18 cellular contexts compared by ENCODE assay signal in the genomic region with DNA sequence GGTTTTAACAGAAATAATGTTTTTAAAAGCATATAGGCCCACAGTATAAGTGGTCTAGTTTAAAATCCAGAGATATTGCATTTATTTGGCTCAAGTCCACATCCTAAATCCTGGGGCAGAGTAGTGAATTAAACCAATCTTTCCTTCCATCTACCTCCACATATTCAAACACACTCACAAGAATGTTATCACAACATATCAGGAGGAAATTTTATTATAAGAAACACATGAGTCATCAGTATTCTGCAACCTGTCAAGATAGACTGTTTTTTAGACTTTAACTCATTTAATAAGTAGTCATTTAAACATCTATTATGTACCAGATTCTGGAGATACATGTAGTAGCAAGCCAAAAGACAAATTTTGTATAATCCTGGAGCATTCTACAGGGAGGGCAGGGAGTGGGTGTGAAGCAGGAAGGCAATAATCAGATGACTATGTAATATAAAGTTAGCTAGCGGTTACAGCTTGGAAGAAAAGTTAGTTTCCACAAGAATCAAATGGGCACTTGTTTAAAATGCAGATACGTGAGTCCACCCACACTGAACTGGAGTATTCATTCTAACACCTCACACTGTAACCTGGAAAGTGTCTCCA.
DNase-seq lines count a peak whose midpoint lies in the region; ATAC-seq and TF ChIP-seq lines count a peak whose summit lies in the region.
"Had no signal": no experiment of that assay in that cellular context is flagged by ENCODE, and none has a peak within 500 bp of the region (broad histone marks: within the 10 kb centered on the region; RNA-seq: fewer than 3 reads in every experiment).

No MANE protein-coding gene starts in this region.

- H3K4me1 Mint-ChIP-seq in stimulated activated memory B cell treated with anti-CD40 and anti-IgM and Interleukin-4, amounts not matched to agents 10 μg/mL and 1 μg/mL and 100 μg/mL, for 72 hours, result no peaks in the 10 kb centered on the region
- H3K4me1 Mint-ChIP-seq in T-cell, result no peaks in the 10 kb centered on the region

- H3K36me3 Mint-ChIP-seq in stimulated activated memory B cell treated with anti-CD40 and anti-IgM and Interleukin-4, amounts not matched to agents 10 μg/mL and 1 μg/mL and 100 μg/mL, for 72 hours, result no peaks in the 10 kb centered on the region
- H3K36me3 Mint-ChIP-seq in T-cell, result no peaks in the 10 kb centered on the region

- H3K27ac Mint-ChIP-seq in stimulated activated memory B cell treated with anti-CD40 and anti-IgM and Interleukin-4, amounts not matched to agents 10 μg/mL and 1 μg/mL and 100 μg/mL, for 72 hours, result no peak overlapping the region
- H3K27ac Mint-ChIP-seq in T-cell, result no peak overlapping the region

- peak overlapping the region; percentile 30 to 52 for H3K27ac ChIP-seq in coronary artery
- H3K27ac ChIP-seq in thoracic aorta, result peak overlapping the region; percentile 48 to 65

- ATAC-seq in mucosa of descending colon, result peak; percentile 20
- no peak for ATAC-seq in thoracic aorta (ENCODE audit: insufficient number of reproducible peaks, low FRiP score, low read depth)
- no peak for ATAC-seq in HG03159 (IDR thresholded peaks at IDR 0.05; ENCODE audit: unreplicated experiment)
- no peak for ATAC-seq in stimulated activated memory B cell treated with anti-CD40 and anti-IgM and Interleukin-4, amounts not matched to agents 10 μg/mL and 1 μg/mL and 100 μg/mL, for 72 hours
- no peak for ATAC-seq in T-cell (replicated peaks in 1 of 4)

- H3K9me3 ChIP-seq in mucosa of descending colon (no peaks in the 10 kb centered on the region), thoracic aorta (no peaks in the 10 kb centered on the region)

- H3K36me3 ChIP-seq in mucosa of descending colon (ENCODE audit: low read depth), result no peaks in the 10 kb centered on the region
- no peaks in the 10 kb centered on the region for H3K36me3 ChIP-seq in thoracic aorta

- no peak overlapping the region for H3K4me3 ChIP-seq in coronary artery
- H3K4me3 ChIP-seq in mucosa of descending colon, result no peak overlapping the region
- H3K4me3 ChIP-seq in thoracic aorta, result no peak overlapping the region

- H3K4me1 ChIP-seq in mucosa of descending colon (ENCODE audit: low read depth) (no peaks in the 10 kb centered on the region), thoracic aorta (ENCODE audit: control insufficient read depth in 1 of 2, low read depth in 2 of 2) (peaks cover 29 to 60% of the 10 kb centered on the region in 2 donors)

- no peak overlapping the region for H3K4me3 Mint-ChIP-seq in stimulated activated memory B cell treated with anti-CD40 and anti-IgM and Interleukin-4, amounts not matched to agents 10 μg/mL and 1 μg/mL and 100 μg/mL, for 72 hours
- no peak overlapping the region for H3K4me3 Mint-ChIP-seq in T-cell

- intact Hi-C loops in mucosa of descending colon (cut with DNase I, micrococcal nuclease), result no loop called here

- H3K27me3 ChIP-seq in thoracic aorta (replicated peaks; ENCODE audit: insufficient read depth), result no peaks in the 10 kb centered on the region

- POLR2A ChIA-PET in T-cell (lab: Charles Lee), result no interaction called here

- TF ChIP-seq CTCF in coronary artery (IDR thresholded peaks at IDR 0.05) (no peak), mucosa of descending colon (IDR thresholded peaks at IDR 0.05) (no peak), thoracic aorta (IDR thresholded peaks at IDR 0.05) (no peak)

- DNase-seq in HT-29 (ENCODE audit: low spot score) (peak; percentile 42), coronary artery (ENCODE audit: low spot score) (no peak), mucosa of descending colon (no peak), thoracic aorta (ENCODE audit: low spot score) (no peak), hepatic stellate cell (ENCODE audit: low spot score) (no peak), T-cell (no peak)
- DNase-seq: activated gamma-delta T cell; cortex of kidney; GOT3; islet precursor cell; midbrain; MM.1S; NCI-H1694 treated with DMSO at 0.1 percent for 48 hours; NCI-H446; SHP77; stimulated activated naive CD4-positive, alpha-beta T cell had no signal

- H3K27me3 Mint-ChIP-seq in stimulated activated memory B cell treated with anti-CD40 and anti-IgM and Interleukin-4, amounts not matched to agents 10 μg/mL and 1 μg/mL and 100 μg/mL, for 72 hours, result no peaks in the 10 kb centered on the region
- H3K27me3 Mint-ChIP-seq in T-cell, result peaks cover 0 to 4% of the 10 kb centered on the region in 2 donors

- no peaks in the 10 kb centered on the region for H3K9me3 Mint-ChIP-seq in stimulated activated memory B cell treated with anti-CD40 and anti-IgM and Interleukin-4, amounts not matched to agents 10 μg/mL and 1 μg/mL and 100 μg/mL, for 72 hours
- H3K9me3 Mint-ChIP-seq in T-cell, result peaks cover 0 to 3% (median 3%) of the 10 kb centered on the region in 3 donors

- CTCF ChIA-PET in T-cell (lab: Charles Lee), result no interaction called here
